13 cellular contexts compared by ENCODE assay signal in the genomic region with DNA sequence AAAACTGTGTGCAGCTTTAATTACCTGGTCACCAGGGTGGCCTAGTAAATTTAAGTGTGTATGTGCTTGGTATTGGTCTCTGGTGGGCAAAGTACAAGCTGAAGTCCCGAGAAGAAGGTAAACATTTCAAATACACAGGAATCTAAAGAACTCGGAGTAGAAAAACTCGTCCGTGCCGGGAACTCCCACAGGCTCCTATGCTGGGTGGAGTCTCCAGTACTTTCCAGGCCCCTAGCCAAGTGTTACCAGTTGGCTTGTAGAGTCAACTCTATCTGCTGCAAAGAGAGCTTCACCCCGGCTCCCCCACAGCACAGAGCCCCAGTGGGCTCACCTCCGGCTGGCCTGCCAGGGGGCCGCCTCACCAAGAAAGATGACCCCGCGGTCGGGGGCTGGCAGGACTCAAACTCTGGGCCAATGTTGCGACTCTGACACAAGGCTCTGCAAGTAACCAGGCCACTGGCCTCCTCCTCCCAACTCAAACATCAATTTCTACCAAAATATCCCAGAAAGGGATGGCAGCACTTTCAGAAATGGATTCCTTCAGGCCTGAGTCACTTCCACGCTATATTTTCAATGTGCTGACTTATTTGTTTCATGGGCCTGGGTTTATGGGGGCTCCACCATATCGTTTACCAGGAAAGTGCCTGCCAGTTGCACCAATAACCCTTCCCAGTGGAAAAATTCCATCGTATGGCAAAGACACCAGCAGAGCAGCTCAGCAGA.
A peak's percentile ranks its signal among the peaks of the same experiment; 100 is the strongest.
DNase-seq lines count a peak whose midpoint lies in the region; ATAC-seq, FAIRE-seq and TF ChIP-seq lines count a peak whose summit lies in the region.
"Had no signal": no experiment of that assay in that cellular context is flagged by ENCODE, and none has a peak within 500 bp of the region (broad histone marks: within the 10 kb centered on the region; RNA-seq: fewer than 3 reads in every experiment).

No MANE protein-coding gene starts in this region.

- no peak for ATAC-seq in natural killer cell
- no peak for ATAC-seq in natural killer cell treated with Interleukin-12 subunit alpha and Interleukin-12 subunit beta and Interleukin-15 and Interleukin-18, amount 100 ng/mL, for 72 hours
- ATAC-seq in HG03039 (IDR thresholded peaks at IDR 0.05; ENCODE audit: unreplicated experiment), result no peak

- in situ Hi-C loops in G401 (cut with HindIII; ENCODE audit: low sequenced_read_pairs), result loop anchor here (25.0 kb wide), 1 partner anchor 201 kb away; a partner anchor contains a TSS

- H3K27ac Mint-ChIP-seq in natural killer cell, result peak overlapping the region; percentile 52 to 96
- H3K27ac Mint-ChIP-seq in natural killer cell treated with Interleukin-12 subunit alpha and Interleukin-12 subunit beta and Interleukin-15 and Interleukin-18, amount 100 ng/mL, for 72 hours, result no peak overlapping the region
- H3K27ac Mint-ChIP-seq: B cell had no signal

- no peak for FAIRE-seq in D721Med (lab: Jason Lieb, UNC)
- FAIRE-seq: GM12891 had no signal

- 9 to 12% (median 11%) methylated on average over 15 of the region's 15 CpGs for WGBS in ovary, 3 donors

- TF ChIP-seq EP300 in ovary (IDR thresholded peaks at IDR 0.05), result no peak

- no peaks in the 10 kb centered on the region for H3K9me3 Mint-ChIP-seq in natural killer cell
- H3K9me3 Mint-ChIP-seq in natural killer cell treated with Interleukin-12 subunit alpha and Interleukin-12 subunit beta and Interleukin-15 and Interleukin-18, amount 100 ng/mL, for 72 hours, result no peaks in the 10 kb centered on the region

- TF ChIP-seq CTCF in natural killer cell (IDR thresholded peaks at IDR 0.05), result no peak
- no peak for TF ChIP-seq CTCF in foreskin fibroblast (IDR thresholded peaks at IDR 0.05; ENCODE audit: low read depth, low read length)
- TF ChIP-seq CTCF in ovary (IDR thresholded peaks at IDR 0.05), result no peak
- TF ChIP-seq CTCF in D721Med (IDR thresholded peaks at IDR 0.05; ENCODE audit: insufficient read depth, missing control alignments), result no peak

- intact Hi-C loops in natural killer cell (cut with micrococcal nuclease) (no loop called here), ovary (cut with DNase I) (loop anchor here in 1 of 4 donors (5.0 kb wide), 1 partner anchor 44 kb away; no protein-coding TSS in a partner anchor)

- no peak overlapping the region for H3K4me3 ChIP-seq in foreskin fibroblast (ENCODE audit: low read depth in 1 of 2, low read length in 2 of 2)
- no peak overlapping the region for H3K4me3 ChIP-seq in ovary
- H3K4me3 ChIP-seq: SJCRH30 had no signal

- H3K4me3 Mint-ChIP-seq in natural killer cell, result no peak overlapping the region
- H3K4me3 Mint-ChIP-seq in natural killer cell treated with Interleukin-12 subunit alpha and Interleukin-12 subunit beta and Interleukin-15 and Interleukin-18, amount 100 ng/mL, for 72 hours, result no peak overlapping the region
- H3K4me3 Mint-ChIP-seq: B cell had no signal

- no peaks in the 10 kb centered on the region for H3K27me3 ChIP-seq in ovary
- H3K27me3 ChIP-seq: SJCRH30 had no signal

- peak overlapping the region; percentile 8 to 65 for H3K27ac ChIP-seq in ovary
- H3K27ac ChIP-seq: SJCRH30 had no signal

- no peaks in the 10 kb centered on the region for H3K36me3 ChIP-seq in ovary

- peaks cover 69 to 74% of the 10 kb centered on the region in 2 donors for H3K4me1 Mint-ChIP-seq in natural killer cell
- H3K4me1 Mint-ChIP-seq in natural killer cell treated with Interleukin-12 subunit alpha and Interleukin-12 subunit beta and Interleukin-15 and Interleukin-18, amount 100 ng/mL, for 72 hours (ENCODE audit: low read depth in 2 of 2), result peaks cover 39 to 47% of the 10 kb centered on the region in 2 donors

- no peaks in the 10 kb centered on the region for H3K9me3 ChIP-seq in ovary
- H3K9me3 ChIP-seq: SJCRH30 had no signal

- no peak for DNase-seq in natural killer cell
- DNase-seq in natural killer cell treated with Interleukin-12 subunit alpha and Interleukin-12 subunit beta and Interleukin-15 and Interleukin-18, amount 100 ng/mL, for 72 hours (ENCODE audit: low spot score), result no peak
- DNase-seq in foreskin fibroblast, result peak; percentile 61 to 81
- peak; percentile 67 to 80 (median 76) for DNase-seq in ovary
- no peak for DNase-seq in D721Med (ENCODE audit: insufficient read length, low spot score)
- no peak for DNase-seq in G401 (ENCODE audit: low spot score)
- DNase-seq in ecto neural progenitor cell (ENCODE audit: low spot score), result no peak
- DNase-seq: effector CD4-positive, alpha-beta T cell; NCI-H2029; SJCRH30 had no signal

- peaks cover 33% of the 10 kb centered on the region for H3K4me1 ChIP-seq in ovary (ENCODE audit: insufficient read depth)

- H3K36me3 Mint-ChIP-seq in natural killer cell, result no peaks in the 10 kb centered on the region
- no peaks in the 10 kb centered on the region for H3K36me3 Mint-ChIP-seq in natural killer cell treated with Interleukin-12 subunit alpha and Interleukin-12 subunit beta and Interleukin-15 and Interleukin-18, amount 100 ng/mL, for 72 hours

- no peak for TF ChIP-seq POLR2A in ovary (IDR thresholded peaks at IDR 0.05)

- H3K27me3 Mint-ChIP-seq in natural killer cell (ENCODE audit: low read depth in 2 of 2), result no peaks in the 10 kb centered on the region
- no peaks in the 10 kb centered on the region for H3K27me3 Mint-ChIP-seq in natural killer cell treated with Interleukin-12 subunit alpha and Interleukin-12 subunit beta and Interleukin-15 and Interleukin-18, amount 100 ng/mL, for 72 hours
- H3K27me3 Mint-ChIP-seq: B cell had no signal

Comparison
In these comparisons a context has a peak if more than half of its experiments do, and no peak if none do; other contexts are left out.
1. H3K27ac Mint-ChIP-seq: peak in natural killer cell (2 of 2); none in natural killer cell treated with Interleukin-12 subunit alpha and Interleukin-12 subunit beta and Interleukin-15 and Interleukin-18, amount 100 ng/mL, for 72 hours (0 of 2).
2. DNase-seq: peak in foreskin fibroblast (2 of 2) and ovary (5 of 5); none in natural killer cell (single experiment), natural killer cell treated with Interleukin-12 subunit alpha and Interleukin-12 subunit beta and Interleukin-15 and Interleukin-18, amount 100 ng/mL, for 72 hours (single experiment), D721Med (single experiment), G401 (single experiment) and ecto neural progenitor cell (single experiment).